ENCODE assay signal across 8 cellular contexts in genomic region chr15:40382580-40383456, GRCh38. TPM values are rescaled to one million over a fixed set of nuclear protein-coding genes. Genes with fewer than 3 reads are reported as not detected.
DNase-seq lines count a peak whose midpoint lies in the region; ATAC-seq lines count a peak whose summit lies in the region.

Gene KNSTRN (plus strand): TSS chr15:40382721. CDS start chr15:40382836, 115 bp downstream.

- no peaks in the 10 kb centered on the region for H3K27me3 ChIP-seq in CD8-positive, alpha-beta memory T cell (ENCODE audit: insufficient read depth, low read length, poor library complexity, severe bottlenecking)
- H3K27me3 ChIP-seq in effector memory CD4-positive, alpha-beta T cell (replicated peaks; ENCODE audit: control insufficient read depth, insufficient read depth, low read length, poor library complexity, severe bottlenecking), result no peaks in the 10 kb centered on the region

- H3K9me3 ChIP-seq in CD8-positive, alpha-beta memory T cell (ENCODE audit: low read length), result no peaks in the 10 kb centered on the region
- no peaks in the 10 kb centered on the region for H3K9me3 ChIP-seq in effector memory CD4-positive, alpha-beta T cell (ENCODE audit: control insufficient read depth, low read length)

- H3K27ac ChIP-seq in CD8-positive, alpha-beta memory T cell (ENCODE audit: low read depth, low read length), result peak within 1 kb of the TSS; percentile 62
- peak within 1 kb of the TSS; percentile 56 for H3K27ac ChIP-seq in effector memory CD4-positive, alpha-beta T cell (ENCODE audit: insufficient read depth, low read length, poor library complexity, severe bottlenecking)

- H3K27ac Mint-ChIP-seq in CD8-positive, alpha-beta memory T cell, result peak within 1 kb of the TSS in 7 of 8 donors; percentile 15 to 98 (median 92)
- peak within 1 kb of the TSS; percentile 84 for H3K27ac Mint-ChIP-seq in activated CD8-positive, alpha-beta T cell treated with anti-CD3 and anti-CD28 coated beads, Interleukin-2, amount 10 ng/mL, durations not matched to agents 7 days and 5 days

- peak within 1 kb of the TSS; percentile 88 for H3K4me3 ChIP-seq in CD8-positive, alpha-beta memory T cell (ENCODE audit: low read length)
- H3K4me3 ChIP-seq in effector memory CD4-positive, alpha-beta T cell (ENCODE audit: insufficient read depth, low read depth, low read length, poor library complexity, severe bottlenecking), result peak within 1 kb of the TSS; percentile 88

- peaks cover 13% of the 10 kb centered on the region for H3K4me1 ChIP-seq in CD8-positive, alpha-beta memory T cell (ENCODE audit: insufficient read depth, low read length)
- peaks cover 5% of the 10 kb centered on the region for H3K4me1 ChIP-seq in effector memory CD4-positive, alpha-beta T cell (ENCODE audit: control insufficient read depth, insufficient read depth, low read length, poor library complexity, severe bottlenecking)

- H3K4me3 Mint-ChIP-seq in CD8-positive, alpha-beta memory T cell, result peak within 1 kb of the TSS; percentile 90 to 99 (median 97)
- H3K4me3 Mint-ChIP-seq in activated CD8-positive, alpha-beta T cell treated with anti-CD3 and anti-CD28 coated beads, Interleukin-2, amount 10 ng/mL, durations not matched to agents 7 days and 5 days, result peak within 1 kb of the TSS; percentile 92

- CTCF ChIA-PET in CD8-positive, alpha-beta memory T cell (lab: Charles Lee), result interaction anchor here (1.0 to 4.0 kb wide), 9 partner anchors 9 to 70 kb away, joined by 3 to 37 read pairs (median 4); partner anchors contain the start of gene IVD
- CTCF ChIA-PET in activated CD8-positive, alpha-beta T cell treated with anti-CD3 and anti-CD28 coated beads, Interleukin-2, amount 10 ng/mL, durations not matched to agents 7 days and 5 days (lab: Charles Lee), result interaction anchor here (1.0 to 6.5 kb wide), 8 partner anchors 11 to 165 kb away, joined by 3 to 35 read pairs (median 6); partner anchors contain the start of gene IVD

- H3K36me3 ChIP-seq in CD8-positive, alpha-beta memory T cell (ENCODE audit: insufficient read depth, low read length), result peaks cover 12% of the 10 kb centered on the region
- peaks cover 5% of the 10 kb centered on the region for H3K36me3 ChIP-seq in effector memory CD4-positive, alpha-beta T cell (ENCODE audit: control insufficient read depth, insufficient read depth, low read length)

- no peaks in the 10 kb centered on the region for H3K27me3 Mint-ChIP-seq in CD8-positive, alpha-beta memory T cell
- peaks cover 9% of the 10 kb centered on the region for H3K27me3 Mint-ChIP-seq in activated CD8-positive, alpha-beta T cell treated with anti-CD3 and anti-CD28 coated beads, Interleukin-2, amount 10 ng/mL, durations not matched to agents 7 days and 5 days (ENCODE audit: low read depth)

- peak; percentile 84 to 94 (median 87) for DNase-seq in CD8-positive, alpha-beta memory T cell
- DNase-seq in HS-5 (ENCODE audit: low read depth) (peak; percentile 80), NK-92 (lab: John Stamatoyannopoulos, UW; ENCODE audit: unreplicated experiment) (peak; percentile 69), lung microvascular endothelial cell (ENCODE audit: low read depth in 2 of 2) (peak; percentile 92 to 94)
- DNase-seq in activated CD8-positive, alpha-beta T cell treated with anti-CD3 and anti-CD28 coated beads, Interleukin-2, amount 10 ng/mL, durations not matched to agents 7 days and 5 days, result peak; percentile 96
- DNase-seq in effector memory CD4-positive, alpha-beta T cell, result peak; percentile 80 to 88 (median 81)
- peak; percentile 80 to 87 (median 84) for DNase-seq in stimulated activated CD4-positive, alpha-beta T cell treated with anti-CD3 and anti-CD28 coated beads, TNF-alpha, amount 100 ng/mL, for 4 hours (ENCODE audit: low read depth in 3 of 3)

- H3K36me3 Mint-ChIP-seq in CD8-positive, alpha-beta memory T cell, result peaks cover 5 to 22% (median 8%) of the 10 kb centered on the region in 3 donors
- H3K36me3 Mint-ChIP-seq in activated CD8-positive, alpha-beta T cell treated with anti-CD3 and anti-CD28 coated beads, Interleukin-2, amount 10 ng/mL, durations not matched to agents 7 days and 5 days (ENCODE audit: low read depth), result peaks cover 39% of the 10 kb centered on the region

- ATAC-seq in GM19468 (IDR thresholded peaks at IDR 0.05; ENCODE audit: extremely low read depth, unreplicated experiment), result peak; percentile 91
- peak; percentile 99 for ATAC-seq in activated CD8-positive, alpha-beta T cell treated with anti-CD3 and anti-CD28 coated beads, Interleukin-2, amount 10 ng/mL, durations not matched to agents 7 days and 5 days

- POLR2A ChIA-PET in CD8-positive, alpha-beta memory T cell (lab: Charles Lee), result interaction anchor here (0.8 to 1.6 kb wide), 2 partner anchors 11 to 23 kb away, joined by 3 to 10 read pairs; partner anchors contain the start of gene IVD
- POLR2A ChIA-PET in activated CD8-positive, alpha-beta T cell treated with anti-CD3 and anti-CD28 coated beads, Interleukin-2, amount 10 ng/mL, durations not matched to agents 7 days and 5 days (lab: Charles Lee), result interaction anchor here (0.6 to 2.2 kb wide), 9 partner anchors 9 to 166 kb away, joined by 3 to 14 read pairs (median 3); no protein-coding TSS in a partner anchor

- H3K4me1 Mint-ChIP-seq in CD8-positive, alpha-beta memory T cell, result peaks cover 14 to 27% (median 26%) of the 10 kb centered on the region in 3 donors
- peaks cover 25% of the 10 kb centered on the region for H3K4me1 Mint-ChIP-seq in activated CD8-positive, alpha-beta T cell treated with anti-CD3 and anti-CD28 coated beads, Interleukin-2, amount 10 ng/mL, durations not matched to agents 7 days and 5 days (ENCODE audit: low read depth)

- H3K9me3 Mint-ChIP-seq in CD8-positive, alpha-beta memory T cell, result no peaks in the 10 kb centered on the region
- no peaks in the 10 kb centered on the region for H3K9me3 Mint-ChIP-seq in activated CD8-positive, alpha-beta T cell treated with anti-CD3 and anti-CD28 coated beads, Interleukin-2, amount 10 ng/mL, durations not matched to agents 7 days and 5 days (ENCODE audit: insufficient read depth)

RNA-seq across cellular contexts. Expression of gene KNSTRN, which starts in this region (rescaled TPM):
- 10 to 100 TPM; 42.8 to 49.9 TPM for total RNA-seq in CD8-positive, alpha-beta memory T cell
- polyA plus RNA-seq in CD8-positive, alpha-beta memory T cell, result 3.6 TPM
- 10 to 100 TPM; 71.1 to 74.1 TPM for total RNA-seq in activated CD8-positive, alpha-beta T cell treated with anti-CD3 and anti-CD28 coated beads, Interleukin-2, amount 10 ng/mL, durations not matched to agents 7 days and 5 days
- total RNA-seq in lung microvascular endothelial cell, result 10.9 and 21.1 TPM in 2 replicates

Comparison
In these comparisons a context has a peak if more than half of its experiments do, and no peak if none do; other contexts are left out.
1. Peak in every context shown above with its lines: DNase-seq, ATAC-seq, H3K4me3 ChIP-seq and H3K27ac ChIP-seq.